Comparison of ENCODE assay signal across 10 cellular contexts in genomic region chr6:18242062-18242851, GRCh38. TPM values are rescaled to one million over a fixed set of nuclear protein-coding genes. Genes with fewer than 3 reads are reported as not detected.
DNase-seq lines count a peak whose midpoint lies in the region; ATAC-seq and TF ChIP-seq lines count a peak whose summit lies in the region.
"Had no signal": no experiment of that assay in that cellular context is flagged by ENCODE, and none has a peak within 500 bp of the region (broad histone marks: within the 10 kb centered on the region; RNA-seq: fewer than 3 reads in every experiment).

No MANE protein-coding gene starts in this region.

- no peak overlapping the region for H3K4me3 Mint-ChIP-seq in CD8-positive, alpha-beta memory T cell
- no peak overlapping the region for H3K4me3 Mint-ChIP-seq in memory B cell

- no peaks in the 10 kb centered on the region for H3K27me3 Mint-ChIP-seq in CD8-positive, alpha-beta memory T cell
- H3K27me3 Mint-ChIP-seq in memory B cell = no peaks in the 10 kb centered on the region

- no peak overlapping the region for H3K27ac ChIP-seq in CD8-positive, alpha-beta memory T cell (ENCODE audit: low read depth, low read length)
- H3K27ac ChIP-seq: colonic mucosa had no signal

- peak overlapping the region in 5 of 8 donors; percentile 30 to 86 (median 66) for H3K27ac Mint-ChIP-seq in CD8-positive, alpha-beta memory T cell
- H3K27ac Mint-ChIP-seq in memory B cell = peak overlapping the region; percentile 9

- intact Hi-C loops in Right ventricle myocardium superior (cut with DNase I) = no loop called here

- CTCF ChIA-PET in CD8-positive, alpha-beta memory T cell (lab: Charles Lee) = interaction anchor here (1.2 kb wide), 1 partner anchor 23 kb away, joined by 4 read pairs; the partner anchor contains the start of gene DEK

- H3K4me1 ChIP-seq in CD8-positive, alpha-beta memory T cell (ENCODE audit: insufficient read depth, low read length) = peaks cover 14% of the 10 kb centered on the region

- peaks cover 52 to 79% (median 73%) of the 10 kb centered on the region in 3 donors for H3K4me1 Mint-ChIP-seq in CD8-positive, alpha-beta memory T cell
- H3K4me1 Mint-ChIP-seq in memory B cell = peaks cover 17% of the 10 kb centered on the region

- ATAC-seq in memory B cell (ENCODE audit: low read depth) = no peak
- ATAC-seq in GM19455 (IDR thresholded peaks at IDR 0.05; ENCODE audit: unreplicated experiment) = no peak
- ATAC-seq in Right ventricle myocardium superior (ENCODE audit: poor library complexity) = no peak

- no peak overlapping the region for H3K4me3 ChIP-seq in CD8-positive, alpha-beta memory T cell (ENCODE audit: low read length)
- H3K4me3 ChIP-seq in MG63 (no peak overlapping the region), astrocyte of the spinal cord (ENCODE audit: low read depth, low read length) (no peak overlapping the region)
- H3K4me3 ChIP-seq: colonic mucosa had no signal

- POLR2A ChIA-PET in CD8-positive, alpha-beta memory T cell (lab: Charles Lee) = no interaction called here

- H3K9me3 ChIP-seq in CD8-positive, alpha-beta memory T cell (ENCODE audit: low read length) = no peaks in the 10 kb centered on the region
- H3K9me3 ChIP-seq in MG63 = no peaks in the 10 kb centered on the region
- H3K9me3 ChIP-seq: colonic mucosa had no signal

- H3K27me3 ChIP-seq in CD8-positive, alpha-beta memory T cell (ENCODE audit: insufficient read depth, low read length, poor library complexity, severe bottlenecking) = no peaks in the 10 kb centered on the region
- H3K27me3 ChIP-seq in MG63 = no peaks in the 10 kb centered on the region
- H3K27me3 ChIP-seq: colonic mucosa had no signal

- peaks cover 25 to 81% (median 28%) of the 10 kb centered on the region in 3 donors for H3K36me3 Mint-ChIP-seq in CD8-positive, alpha-beta memory T cell
- H3K36me3 Mint-ChIP-seq in memory B cell = peaks cover 40% of the 10 kb centered on the region

- H3K9me3 Mint-ChIP-seq in CD8-positive, alpha-beta memory T cell = peaks cover 0 to 8% (median 0%) of the 10 kb centered on the region in 5 donors
- no peaks in the 10 kb centered on the region for H3K9me3 Mint-ChIP-seq in memory B cell

- no peak for TF ChIP-seq CTCF in astrocyte of the spinal cord (IDR thresholded peaks at IDR 0.05; ENCODE audit: low read depth, low read length)

- no peak for DNase-seq in CD8-positive, alpha-beta memory T cell
- DNase-seq in MG63 = peak; percentile 60
- peak; percentile 73 for DNase-seq in astrocyte of the spinal cord (ENCODE audit: low read depth, low spot score)
- DNase-seq in memory B cell (ENCODE audit: low spot score in 2 of 2) = no peak
- DNase-seq in hippocampal formation (lab: John Stamatoyannopoulos, UW) = no peak
- no peak for DNase-seq in Right ventricle myocardium superior
- DNase-seq in NCI-H1694 (lab: John Stamatoyannopoulos, UW) = no peak
- DNase-seq: colonic mucosa, NCI-H1105 had no signal

- peaks cover 6% of the 10 kb centered on the region for H3K36me3 ChIP-seq in CD8-positive, alpha-beta memory T cell (ENCODE audit: insufficient read depth, low read length)
- peaks cover 82% of the 10 kb centered on the region for H3K36me3 ChIP-seq in MG63
- H3K36me3 ChIP-seq: colonic mucosa had no signal

- in situ Hi-C loops in astrocyte of the spinal cord (cut with HindIII; ENCODE audit: low sequenced_read_pairs) = no loop called here

RNA-seq across cellular contexts. Expression of gene DEK, which starts 22.1 kb away (rescaled TPM):
- total RNA-seq in CD8-positive, alpha-beta memory T cell = 100 to 1,000 TPM; 174 to 181 TPM
- 90.3 TPM for polyA plus RNA-seq in CD8-positive, alpha-beta memory T cell
- 86.4 and 160 TPM in 2 replicates for total RNA-seq in MG63 (2014; rRNA removed; shearing (Covaris generic); ENCODE audit: low replicate concordance)
- total RNA-seq in Right ventricle myocardium superior = 63.0 TPM

Comparison
In these comparisons a context has a peak if more than half of its experiments do, and no peak if none do; other contexts are left out.
1. DNase-seq: peak in MG63 (single experiment) and astrocyte of the spinal cord (single experiment); none in CD8-positive, alpha-beta memory T cell (0 of 5), memory B cell (0 of 2), hippocampal formation (0 of 2), Right ventricle myocardium superior (single experiment) and NCI-H1694 (single experiment).